14 cellular contexts compared by ENCODE assay signal in genomic region chr1:78047631-78048030, GRCh38. TPM values are rescaled to one million over a fixed set of nuclear protein-coding genes. Genes with fewer than 3 reads are reported as not detected.
DNase-seq lines count a peak whose midpoint lies in the region; ATAC-seq, FAIRE-seq and TF ChIP-seq lines count a peak whose summit lies in the region.
"Had no signal": no experiment of that assay in that cellular context is flagged by ENCODE, and none has a peak within 500 bp of the region (broad histone marks: within the 10 kb centered on the region; RNA-seq: fewer than 3 reads in every experiment).

No MANE protein-coding gene starts in this region.

- H3K4me2 ChIP-seq in neural progenitor cell = no peak overlapping the region

- H3K9me3 Mint-ChIP-seq in CD8-positive, alpha-beta T cell = no peaks in the 10 kb centered on the region
- H3K9me3 Mint-ChIP-seq in neural progenitor cell = no peaks in the 10 kb centered on the region

- H3K79me2 ChIP-seq in neural progenitor cell (ENCODE audit: low read depth) = no peaks in the 10 kb centered on the region

- no peak for ATAC-seq in CD8-positive, alpha-beta T cell
- no peak for ATAC-seq in HG03045 (IDR thresholded peaks at IDR 0.05; ENCODE audit: unreplicated experiment)

- no peak for TF ChIP-seq EP300 in tibial nerve (IDR thresholded peaks at IDR 0.05)

- H3K4me1 ChIP-seq in CD8-positive, alpha-beta T cell (ENCODE audit: insufficient read depth, low read length) = peaks cover 5% of the 10 kb centered on the region
- H3K4me1 ChIP-seq in mucosa of rectum (ENCODE audit: control insufficient read depth in 2 of 2, insufficient read depth in 2 of 2, low read length in 2 of 2) (peaks cover 3 to 11% of the 10 kb centered on the region in 2 donors), neural progenitor cell (peaks cover 14% of the 10 kb centered on the region), tibial nerve (peaks cover 0 to 14% (median 0%) of the 10 kb centered on the region in 4 donors)
- H3K4me1 ChIP-seq: prostate gland had no signal

- TF ChIP-seq CTCF in CD8-positive, alpha-beta T cell (IDR thresholded peaks at IDR 0.05) = no peak
- TF ChIP-seq CTCF in bronchial epithelial cell (IDR thresholded peaks at IDR 0.05; ENCODE audit: insufficient read depth, low read length, severe bottlenecking) (no peak), neural progenitor cell (IDR thresholded peaks at IDR 0.05) (no peak), tibial nerve (IDR thresholded peaks at IDR 0.05) (no peak)

- no peak overlapping the region for H3K27ac ChIP-seq in CD8-positive, alpha-beta T cell (ENCODE audit: low read depth, low read length)
- H3K27ac ChIP-seq in mucosa of rectum (ENCODE audit: low read depth in 2 of 2, low read length in 2 of 2) = peak overlapping the region in 1 of 2 donors; percentile 7
- no peak overlapping the region for H3K27ac ChIP-seq in neural progenitor cell
- peak overlapping the region in 1 of 4 donors; percentile 77 for H3K27ac ChIP-seq in tibial nerve
- H3K27ac ChIP-seq: prostate gland had no signal

- no peak overlapping the region for H3K4me3 ChIP-seq in CD8-positive, alpha-beta T cell (ENCODE audit: low read depth, low read length)
- H3K4me3 ChIP-seq in bronchial epithelial cell (ENCODE audit: low read depth, low read length) (no peak overlapping the region), mucosa of rectum (ENCODE audit: low read length in 2 of 2) (peak overlapping the region; percentile 85 to 88), neural progenitor cell (no peak overlapping the region), tibial nerve (no peak overlapping the region)
- H3K4me3 ChIP-seq: prostate gland had no signal

- H3K36me3 ChIP-seq in CD8-positive, alpha-beta T cell (ENCODE audit: insufficient read depth, low read length) = no peaks in the 10 kb centered on the region
- H3K36me3 ChIP-seq in bronchial epithelial cell (ENCODE audit: control insufficient read depth, insufficient read depth, low read length) = no peaks in the 10 kb centered on the region
- H3K36me3 ChIP-seq in mucosa of rectum (ENCODE audit: control insufficient read depth in 2 of 2, insufficient read depth in 2 of 2, low read length in 2 of 2) = no peaks in the 10 kb centered on the region
- no peaks in the 10 kb centered on the region for H3K36me3 ChIP-seq in neural progenitor cell
- no peaks in the 10 kb centered on the region for H3K36me3 ChIP-seq in tibial nerve
- H3K36me3 ChIP-seq: prostate gland had no signal

- no peak overlapping the region for H3K27ac Mint-ChIP-seq in CD8-positive, alpha-beta T cell
- no peak overlapping the region for H3K27ac Mint-ChIP-seq in neural progenitor cell

- intact Hi-C loops in CD8-positive, alpha-beta T cell (cut with DNase I, micrococcal nuclease) = no loop called here

- H3K27me3 Mint-ChIP-seq in CD8-positive, alpha-beta T cell (ENCODE audit: low read depth) = peaks cover 50% of the 10 kb centered on the region
- H3K27me3 Mint-ChIP-seq in neural progenitor cell (ENCODE audit: insufficient read depth, low read depth) = peaks cover 42% of the 10 kb centered on the region

- no peak overlapping the region for H2AFZ ChIP-seq in neural progenitor cell (replicated peaks)

- TF ChIP-seq POLR2A in H54 (IDR thresholded peaks at IDR 0.05; ENCODE audit: low read depth, low read length) (no peak), tibial nerve (IDR thresholded peaks at IDR 0.05) (no peak)

- H3K9me3 ChIP-seq in CD8-positive, alpha-beta T cell (ENCODE audit: low read length) = no peaks in the 10 kb centered on the region
- H3K9me3 ChIP-seq in mucosa of rectum (ENCODE audit: control insufficient read depth in 2 of 2, low read length in 2 of 2) (no peaks in the 10 kb centered on the region), neural progenitor cell (ENCODE audit: low read depth) (no peaks in the 10 kb centered on the region), tibial nerve (no peaks in the 10 kb centered on the region)
- H3K9me3 ChIP-seq: prostate gland had no signal

- H3K9ac ChIP-seq in mucosa of rectum (ENCODE audit: low read depth in 1 of 2, low read length in 2 of 2) (peak overlapping the region in 1 of 2 donors; percentile 0), neural progenitor cell (no peak overlapping the region)

- POLR2A ChIA-PET in CD8-positive, alpha-beta T cell (lab: Charles Lee) = interaction anchor here (1.3 kb wide), 1 partner anchor 44 kb away, joined by 3 read pairs; no protein-coding TSS in a partner anchor

- peaks cover 16% of the 10 kb centered on the region for H3K4me1 Mint-ChIP-seq in CD8-positive, alpha-beta T cell (ENCODE audit: low read depth)
- peaks cover 9% of the 10 kb centered on the region for H3K4me1 Mint-ChIP-seq in neural progenitor cell

- no peaks in the 10 kb centered on the region for H3K27me3 ChIP-seq in CD8-positive, alpha-beta T cell (ENCODE audit: insufficient read depth, low read length)
- H3K27me3 ChIP-seq in bronchial epithelial cell (ENCODE audit: control insufficient read depth, insufficient read depth, low read length) = no peaks in the 10 kb centered on the region
- peaks cover 0 to 4% of the 10 kb centered on the region in 2 donors for H3K27me3 ChIP-seq in mucosa of rectum (ENCODE audit: control insufficient read depth in 2 of 2, insufficient read depth in 2 of 2, low read length in 2 of 2)
- H3K27me3 ChIP-seq in neural progenitor cell = peaks cover 63% of the 10 kb centered on the region
- peaks cover 0 to 26% of the 10 kb centered on the region in 2 donors for H3K27me3 ChIP-seq in tibial nerve

- H3K36me3 Mint-ChIP-seq in CD8-positive, alpha-beta T cell = peaks cover 3% of the 10 kb centered on the region
- no peaks in the 10 kb centered on the region for H3K36me3 Mint-ChIP-seq in neural progenitor cell

- peak; percentile 60 for FAIRE-seq in H54 (lab: Jason Lieb, UNC)
- no peak for FAIRE-seq in bronchial epithelial cell (lab: Jason Lieb, UNC)
- FAIRE-seq: keratinocyte, TTC549 had no signal

- H4K20me1 ChIP-seq in neural progenitor cell (ENCODE audit: low read depth) = peaks cover 12% of the 10 kb centered on the region

- no peak for DNase-seq in CD8-positive, alpha-beta T cell
- DNase-seq in H54 (ENCODE audit: insufficient read length, low spot score) (no peak), bronchial epithelial cell (ENCODE audit: low read depth) (peak; percentile 15), neural progenitor cell (ENCODE audit: low spot score) (no peak), tibial nerve (ENCODE audit: low spot score in 2 of 2) (no peak), DMS79 (lab: John Stamatoyannopoulos, UW) (no peak)
- DNase-seq: activated CD4-positive, alpha-beta T cell treated with anti-CD3 and anti-CD28 coated beads, Interleukin-2, amount 50 U/mL, for 48 hours; activated T-cell treated with anti-CD3 and anti-CD28 coated beads, Interleukin-2, amount 50 U/mL, for 48 hours; SIG-M5 had no signal

- H3K4me3 Mint-ChIP-seq in CD8-positive, alpha-beta T cell = peak overlapping the region; percentile 40
- H3K4me3 Mint-ChIP-seq in neural progenitor cell = no peak overlapping the region

- CTCF ChIA-PET in CD8-positive, alpha-beta T cell (lab: Charles Lee) = interaction anchor here (1.6 kb wide), 1 partner anchor 69 kb away, joined by 4 read pairs; the partner anchor contains the start of gene FUBP1

- H3F3A ChIP-seq in neural progenitor cell (ENCODE audit: low read depth) = no peaks in the 10 kb centered on the region

- WGBS in tibial nerve, 2 donors = 93% methylated on average over 3 of the region's 3 CpGs

RNA-seq across cellular contexts. Expression of gene GIPC2, which starts 1.9 kb away (rescaled TPM):
- total RNA-seq in CD8-positive, alpha-beta T cell = under 1 TPM in 1 of 2 experiments, not detected in 1; 0.08 TPM
- total RNA-seq in bronchial epithelial cell (0.38 and 1.1 TPM in 2 replicates), neural progenitor cell (ENCODE audit: low replicate concordance) (not detected in 2 replicates), tibial nerve (1 to 10 TPM; 2.1 to 6.9 (median 3.7) TPM)

RNA-seq across cellular contexts. Expression of gene DNAJB4, which starts 42.9 kb away (rescaled TPM):
- total RNA-seq in CD8-positive, alpha-beta T cell = 10 to 100 TPM; 13.3 to 13.4 TPM
- 6.8 and 15.7 TPM in 2 replicates for total RNA-seq in bronchial epithelial cell
- 37.5 and 40.6 TPM in 2 replicates for total RNA-seq in neural progenitor cell (ENCODE audit: low replicate concordance)
- 10 to 100 TPM; 33.9 to 38.0 (median 35.6) TPM for total RNA-seq in tibial nerve

Comparison
In these comparisons a context has a peak if more than half of its experiments do, and no peak if none do; other contexts are left out.
1. H3K4me3 ChIP-seq: peak in mucosa of rectum (2 of 2); none in CD8-positive, alpha-beta T cell (single experiment), bronchial epithelial cell (single experiment), neural progenitor cell (single experiment) and tibial nerve (0 of 4).